Comparison of ENCODE assay signal across 1 cellular context in genomic region chr12:102421801-102422583, GRCh38.
TF ChIP-seq lines count a peak whose summit lies in the region.

No MANE protein-coding gene starts in this region.

TF ChIP-seq in K562, 482 proteins besides CTCF, POLR2A, EP300 and RAD21 (continued from another document and continues in another):
- no peak for TF ChIP-seq ARID3B (CRISPR knock-in tag; IDR thresholded peaks at IDR 0.05; ENCODE audit: borderline replicate concordance)
- no peak for TF ChIP-seq NR0B1 (IDR thresholded peaks at IDR 0.05; ENCODE audit: partially characterized antibody)
- no peak for TF ChIP-seq ZNF740 (CRISPR knock-in tag; IDR thresholded peaks at IDR 0.05)
- no peak for TF ChIP-seq ZNF740 (tag; IDR thresholded peaks at IDR 0.05)
- TF ChIP-seq MGA (IDR thresholded peaks at IDR 0.05): peak; percentile 19; the same call in 1 of the 2 replicates
- TF ChIP-seq POLR2H (tag; IDR thresholded peaks at IDR 0.05; ENCODE audit: low read depth): no peak
- no peak for TF ChIP-seq RB1 (IDR thresholded peaks at IDR 0.05; ENCODE audit: low read depth)
- TF ChIP-seq HCFC1 (IDR thresholded peaks at IDR 0.05; ENCODE audit: low read depth, low read length): no peak
- TF ChIP-seq ZNF507 (tag; conservative IDR thresholded peaks at IDR 0.05): no peak
- no peak for TF ChIP-seq ZSCAN32 (CRISPR knock-in tag; IDR thresholded peaks at IDR 0.05)
- TF ChIP-seq WHSC1 (IDR thresholded peaks at IDR 0.05; ENCODE audit: low read length): no peak
- TF ChIP-seq TBL1XR1 (IDR thresholded peaks at IDR 0.05; ENCODE audit: low read length in 2 of 2): no peak
- no peak for TF ChIP-seq ZNF134 (CRISPR knock-in tag; conservative IDR thresholded peaks at IDR 0.05)
- TF ChIP-seq JUN (IDR thresholded peaks at IDR 0.05; ENCODE audit: borderline replicate concordance, low read depth, low read length): 0 out of 2 replicates have a peak, but pooled peaks have one; percentile 19
- no peak for TF ChIP-seq JUN (CRISPR knock-in tag; IDR thresholded peaks at IDR 0.05; ENCODE audit: borderline replicate concordance)
- TF ChIP-seq ZNF165 (CRISPR knock-in tag; IDR thresholded peaks at IDR 0.05; ENCODE audit: borderline replicate concordance): no peak
- TF ChIP-seq BACH1 (tag; IDR thresholded peaks at IDR 0.05): peak; percentile 70; the same call in 1 of the 2 replicates
- no peak for TF ChIP-seq SOX6 (IDR thresholded peaks at IDR 0.05)
- TF ChIP-seq ZBTB7A (IDR thresholded peaks at IDR 0.05; ENCODE audit: borderline replicate concordance, control insufficient read depth, low read depth, low read length): no peak
- TF ChIP-seq ZNF766 (CRISPR knock-in tag; conservative IDR thresholded peaks at IDR 0.05): no peak
- TF ChIP-seq RBM34 (IDR thresholded peaks at IDR 0.05; ENCODE audit: borderline replicate concordance, insufficient read depth, low read length): no peak
- TF ChIP-seq ZNF511 (CRISPR knock-in tag; IDR thresholded peaks at IDR 0.05): no peak
- TF ChIP-seq HMGXB4 (CRISPR knock-in tag; IDR thresholded peaks at IDR 0.05): no peak
- no peak for TF ChIP-seq SRSF9 (IDR thresholded peaks at IDR 0.05; ENCODE audit: borderline replicate concordance, low read depth, low read length)
- no peak for TF ChIP-seq ARNT (IDR thresholded peaks at IDR 0.05)
- 0 out of 2 replicates have a peak, but pooled peaks have one; percentile 57 for TF ChIP-seq ZNF592 (IDR thresholded peaks at IDR 0.05)
- TF ChIP-seq PYGO2 (tag; IDR thresholded peaks at IDR 0.05): no peak
- no peak for TF ChIP-seq ZHX1 (conservative IDR thresholded peaks at IDR 0.05; ENCODE audit: low read length)
- TF ChIP-seq BMI1 (IDR thresholded peaks at IDR 0.05; ENCODE audit: low read length): no peak
- TF ChIP-seq ZNF695 (CRISPR knock-in tag; IDR thresholded peaks at IDR 0.05): no peak
- no peak for TF ChIP-seq CBX1 (IDR thresholded peaks at IDR 0.05; ENCODE audit: low read depth)
- TF ChIP-seq ZC3H4 (CRISPR knock-in tag; IDR thresholded peaks at IDR 0.05; ENCODE audit: borderline replicate concordance): no peak
